19 cellular contexts compared by ENCODE assay signal in the genomic region with DNA sequence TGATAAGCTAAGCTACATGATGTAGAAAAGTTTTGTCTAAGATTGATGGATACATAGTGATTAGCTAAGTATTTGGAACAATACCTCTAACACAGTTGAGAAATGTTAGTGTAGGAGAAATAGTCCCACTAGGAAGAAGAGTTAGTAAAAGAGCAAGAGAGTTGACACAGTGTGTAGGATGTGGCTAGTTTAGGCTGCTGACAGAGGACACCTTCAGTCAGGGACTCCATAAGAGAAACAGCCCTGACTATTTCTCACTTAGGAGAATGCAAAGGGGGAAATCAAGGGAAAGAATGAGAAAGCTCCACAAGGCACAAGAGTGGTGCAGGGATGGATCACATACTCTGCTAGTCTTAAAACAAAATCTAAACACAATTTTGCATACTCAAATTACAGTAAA.
"Had no signal": no experiment of that assay in that cellular context is flagged by ENCODE, and none has a peak within 500 bp of the region (broad histone marks: within the 10 kb centered on the region; RNA-seq: fewer than 3 reads in every experiment).

No MANE protein-coding gene starts in this region.

- H3K27ac ChIP-seq: coronary artery, heart right ventricle, left lung, psoas muscle, right atrium auricular region, spleen, testis, uterus had no signal

- H3K4me1 Mint-ChIP-seq: naive thymus-derived CD8-positive, alpha-beta T cell had no signal

- H3K4me1 ChIP-seq: heart right ventricle, left lung, psoas muscle, right atrium auricular region, spleen, testis, uterus had no signal

- H3K36me3 Mint-ChIP-seq: activated naive CD4-positive, alpha-beta T cell treated with anti-CD3 and anti-CD28 coated beads, Interleukin-2, amount 50 U/mL, for 72 hours; naive thymus-derived CD8-positive, alpha-beta T cell had no signal

- H3K27me3 Mint-ChIP-seq: naive thymus-derived CD8-positive, alpha-beta T cell had no signal

- H3K27me3 ChIP-seq: heart right ventricle, left lung, right atrium auricular region, spleen, testis, uterus had no signal

- DNase-seq: activated CD4-positive, alpha-beta T cell treated with anti-CD3 and anti-CD28 coated beads for 1 hour; activated CD4-positive, alpha-beta T cell treated with anti-CD3 and anti-CD28 coated beads, Interleukin-2, amount 50 U/mL, for 1 hour; activated T-cell treated with anti-CD3 and anti-CD28 coated beads, Interleukin-2, amount 50 U/mL, for 1 hour; endodermal cell; heart right ventricle; kidney; left lung; naive thymus-derived CD8-positive, alpha-beta T cell; psoas muscle; spleen; stimulated activated CD4-positive, alpha-beta T cell treated with anti-CD3 and anti-CD28 coated beads, Interleukin-4, amount 100 ng/mL, for 1 hour; stimulated activated naive CD4-positive, alpha-beta T cell; T-helper 9 cell; testis; uterus had no signal

- H3K36me3 ChIP-seq: heart right ventricle, left lung, right atrium auricular region, spleen, uterus had no signal

- H3K4me3 ChIP-seq: coronary artery, heart right ventricle, left lung, lung, psoas muscle, right atrium auricular region, spleen, testis, uterus had no signal

- H3K27ac Mint-ChIP-seq: activated naive CD4-positive, alpha-beta T cell treated with anti-CD3 and anti-CD28 coated beads, Interleukin-2, amount 50 U/mL, for 72 hours; endodermal cell; naive thymus-derived CD8-positive, alpha-beta T cell had no signal

- ATAC-seq: activated naive CD4-positive, alpha-beta T cell treated with anti-CD3 and anti-CD28 coated beads, Interleukin-2, amount 50 U/mL, for 72 hours; heart right ventricle; left lung; naive thymus-derived CD8-positive, alpha-beta T cell; psoas muscle had no signal

- H3K9me3 ChIP-seq: psoas muscle, right atrium auricular region, testis, uterus had no signal

- H3K4me3 Mint-ChIP-seq: endodermal cell; naive thymus-derived CD8-positive, alpha-beta T cell had no signal
